In genomic region chr11:122748968-122749687, GRCh38 we compare ENCODE assay signal across 8 cellular contexts.
A peak's percentile ranks its signal among the peaks of the same experiment; 100 is the strongest.
DNase-seq lines count a peak whose midpoint lies in the region; ATAC-seq and TF ChIP-seq lines count a peak whose summit lies in the region.

No MANE protein-coding gene starts in this region.

- no peak overlapping the region for H3K4me3 ChIP-seq in Jurkat, Clone E6-1 (ENCODE audit: low read length)
- H3K4me3 ChIP-seq in fibroblast of the aortic adventitia (ENCODE audit: low read depth, low read length) (no peak overlapping the region), spleen (no peak overlapping the region)

- TF ChIP-seq CTCF in fibroblast of the aortic adventitia (IDR thresholded peaks at IDR 0.05; ENCODE audit: insufficient read depth, low read length), result no peak
- TF ChIP-seq CTCF in spleen (IDR thresholded peaks at IDR 0.05 in 8 of 11, conservative IDR thresholded peaks at IDR 0.05 in 3 of 11), result no peak

- H3K4me3 Mint-ChIP-seq in activated CD4-positive, alpha-beta T cell treated with anti-CD3 and anti-CD28 coated beads, Interleukin-2, amount 10 ng/mL, durations not matched to agents 7 days and 5 days, result no peak overlapping the region

- H3K27me3 Mint-ChIP-seq in activated CD4-positive, alpha-beta T cell treated with anti-CD3 and anti-CD28 coated beads, Interleukin-2, amount 10 ng/mL, durations not matched to agents 7 days and 5 days, result peaks cover 9% of the 10 kb centered on the region

- no peak overlapping the region for H3K27ac Mint-ChIP-seq in activated CD4-positive, alpha-beta T cell treated with anti-CD3 and anti-CD28 coated beads, Interleukin-2, amount 10 ng/mL, durations not matched to agents 7 days and 5 days

- POLR2A ChIA-PET in activated CD4-positive, alpha-beta T cell treated with anti-CD3 and anti-CD28 coated beads, Interleukin-2, amount 10 ng/mL, durations not matched to agents 7 days and 5 days (lab: Charles Lee), result no interaction called here

- peaks cover 0 to 6% (median 0%) of the 10 kb centered on the region in 6 donors for H3K36me3 ChIP-seq in spleen

- CTCF ChIA-PET in activated CD4-positive, alpha-beta T cell treated with anti-CD3 and anti-CD28 coated beads, Interleukin-2, amount 10 ng/mL, durations not matched to agents 7 days and 5 days (lab: Charles Lee), result interaction anchor here (0.6 to 2.1 kb wide), 7 partner anchors 8 to 93 kb away, joined by 3 to 9 read pairs (median 4); partner anchors contain the start of gene UBASH3B

- H3K27ac ChIP-seq in spleen, result peak overlapping the region; percentile 31 to 89 (median 72)

- H3K4me1 ChIP-seq in spleen, result peaks cover 28 to 100% (median 75%) of the 10 kb centered on the region in 6 donors

- no peaks in the 10 kb centered on the region for H3K9me3 Mint-ChIP-seq in activated CD4-positive, alpha-beta T cell treated with anti-CD3 and anti-CD28 coated beads, Interleukin-2, amount 10 ng/mL, durations not matched to agents 7 days and 5 days

- no peaks in the 10 kb centered on the region for H3K9me3 ChIP-seq in spleen

- 27 to 34% (median 34%) methylated on average over 4 to 6 of the region's 6 CpGs for WGBS in spleen, 5 donors

- ATAC-seq in GM21528 (IDR thresholded peaks at IDR 0.05; ENCODE audit: low FRiP score, unreplicated experiment), result peak; percentile 77

- H3K27me3 ChIP-seq in spleen (replicated peaks in 1 of 7), result no peaks in the 10 kb centered on the region

- peaks cover 20% of the 10 kb centered on the region for H3K4me1 Mint-ChIP-seq in activated CD4-positive, alpha-beta T cell treated with anti-CD3 and anti-CD28 coated beads, Interleukin-2, amount 10 ng/mL, durations not matched to agents 7 days and 5 days

- no peak for TF ChIP-seq POLR2A in spleen (IDR thresholded peaks at IDR 0.05)

- peak; percentile 99 for DNase-seq in EH (ENCODE audit: low read depth)
- DNase-seq in Jurkat, Clone E6-1 (ENCODE audit: low read depth, low spot score), result peak; percentile 67
- peak; percentile 66 for DNase-seq in activated CD4-positive, alpha-beta T cell treated with anti-CD3 and anti-CD28 coated beads, Interleukin-2, amount 10 ng/mL, durations not matched to agents 7 days and 5 days
- DNase-seq in fibroblast of the aortic adventitia (ENCODE audit: low read depth), result peak; percentile 86
- no peak for DNase-seq in spleen
- no peak for DNase-seq in DMS79 treated with DMSO at 0.1 percent for 48 hours (lab: John Stamatoyannopoulos, UW)
- no peak for DNase-seq in NCI-H748 (lab: John Stamatoyannopoulos, UW; ENCODE audit: unreplicated experiment)

- peaks cover 5% of the 10 kb centered on the region for H3K36me3 Mint-ChIP-seq in activated CD4-positive, alpha-beta T cell treated with anti-CD3 and anti-CD28 coated beads, Interleukin-2, amount 10 ng/mL, durations not matched to agents 7 days and 5 days (ENCODE audit: low read depth)

- intact Hi-C loops in spleen (cut with DNase I; ENCODE audit: low total_unique reads), result no loop called here

Comparison
In these comparisons a context has a peak if more than half of its experiments do, and no peak if none do; other contexts are left out.
1. DNase-seq: peak in EH (single experiment), Jurkat, Clone E6-1 (single experiment), activated CD4-positive, alpha-beta T cell treated with anti-CD3 and anti-CD28 coated beads, Interleukin-2, amount 10 ng/mL, durations not matched to agents 7 days and 5 days (single experiment) and fibroblast of the aortic adventitia (single experiment); none in spleen (single experiment), DMS79 treated with DMSO at 0.1 percent for 48 hours (single experiment) and NCI-H748 (single experiment).